Comparison of ENCODE assay signal across 8 cellular contexts in genomic region chr3:15557511-15557946, GRCh38. TPM values are rescaled to one million over a fixed set of nuclear protein-coding genes. Genes with fewer than 3 reads are reported as not detected.
DNase-seq lines count a peak whose midpoint lies in the region; ATAC-seq and TF ChIP-seq lines count a peak whose summit lies in the region.

No MANE protein-coding gene starts in this region.

- H3K9me3 ChIP-seq in left lung = no peaks in the 10 kb centered on the region

- peak; percentile 65 for ATAC-seq in HG02623 (IDR thresholded peaks at IDR 0.05; ENCODE audit: unreplicated experiment)
- ATAC-seq in left lung = peak; percentile 95

- H3K4me3 ChIP-seq in cardiac fibroblast (replicated peaks in 1 of 2; ENCODE audit: low read depth in 2 of 2, low read length in 2 of 2) (no peak overlapping the region), left lung (no peak overlapping the region)

- peak; percentile 45 for TF ChIP-seq CTCF in cardiac fibroblast (IDR thresholded peaks at IDR 0.05; ENCODE audit: low read depth, low read length)
- TF ChIP-seq CTCF in left lung (IDR thresholded peaks at IDR 0.05) = peak; percentile 57 to 64

- DNase-seq in NCI-H446 (lab: John Stamatoyannopoulos, UW) (peak; percentile 49 to 64), NCI-H446 treated with DMSO at 0.1 percent for 48 hours (lab: John Stamatoyannopoulos, UW) (no peak), NCI-H1694 treated with DMSO at 0.1 percent for 48 hours (lab: John Stamatoyannopoulos, UW) (peak; percentile 50), UCSD-AML1 (lab: John Stamatoyannopoulos, UW; ENCODE audit: unreplicated experiment) (peak; percentile 59), cardiac fibroblast (ENCODE audit: low read depth in 2 of 2) (peak; percentile 77 to 88), left lung (no peak)
- DNase-seq in stimulated activated CD8-positive, alpha-beta memory T cell treated with anti-CD3 and anti-CD28 coated beads, Interleukin-4, amount 100 ng/mL, for 4 hours (ENCODE audit: low read depth in 2 of 2, low spot score in 1 of 2) = peak; percentile 8 to 9

- peaks cover 6 to 18% of the 10 kb centered on the region in 2 donors for H3K4me1 ChIP-seq in left lung

- peak overlapping the region in 1 of 2 donors; percentile 67 for H3K27ac ChIP-seq in left lung

- H3K27me3 ChIP-seq in left lung = no peaks in the 10 kb centered on the region

- H3K36me3 ChIP-seq in left lung = peaks cover 0 to 25% of the 10 kb centered on the region in 2 donors

- intact Hi-C loops in left lung (cut with DNase I) = loop anchor here in 1 of 2 donors (10.0 kb wide), 1 partner anchor 133 kb away; the partner anchor contains the start of genes EAF1 and METTL6

RNA-seq across cellular contexts. Expression of gene COLQ, which starts 36.0 kb away (rescaled TPM):
- 1 to 10 TPM; 1.9 to 2.4 TPM for total RNA-seq in left lung

RNA-seq across cellular contexts. Expression of gene HACL1, which starts 43.8 kb away (rescaled TPM):
- 10 to 100 TPM; 15.5 to 15.6 TPM for total RNA-seq in left lung

RNA-seq across cellular contexts. Expression of gene BTD, which starts 44.0 kb away (rescaled TPM):
- 10 to 100 TPM; 16.3 to 21.2 TPM for total RNA-seq in left lung

Comparison
In these comparisons a context has a peak if more than half of its experiments do, and no peak if none do; other contexts are left out.
1. DNase-seq: peak in NCI-H446 (2 of 2), NCI-H1694 treated with DMSO at 0.1 percent for 48 hours (single experiment), UCSD-AML1 (single experiment), cardiac fibroblast (2 of 2) and stimulated activated CD8-positive, alpha-beta memory T cell treated with anti-CD3 and anti-CD28 coated beads, Interleukin-4, amount 100 ng/mL, for 4 hours (2 of 2); none in NCI-H446 treated with DMSO at 0.1 percent for 48 hours (single experiment) and left lung (0 of 2).